Comparison of ENCODE assay signal across 10 cellular contexts in genomic region chr11:119263352-119263940, GRCh38. TPM values are rescaled to one million over a fixed set of nuclear protein-coding genes. Genes with fewer than 3 reads are reported as not detected.
DNase-seq lines count a peak whose midpoint lies in the region; ATAC-seq and TF ChIP-seq lines count a peak whose summit lies in the region.
"Had no signal": no experiment of that assay in that cellular context is flagged by ENCODE, and none has a peak within 500 bp of the region (broad histone marks: within the 10 kb centered on the region; RNA-seq: fewer than 3 reads in every experiment).

No MANE protein-coding gene starts in this region.

- H3K9me3 Mint-ChIP-seq in activated CD8-positive, alpha-beta T cell treated with anti-CD3 and anti-CD28 coated beads for 36 hours = no peaks in the 10 kb centered on the region
- no peaks in the 10 kb centered on the region for H3K9me3 Mint-ChIP-seq in immature natural killer cell

- CTCF ChIA-PET in activated CD8-positive, alpha-beta T cell treated with anti-CD3 and anti-CD28 coated beads for 36 hours (lab: Charles Lee) = interaction anchor here (0.9 to 5.9 kb wide), 16 partner anchors 9 to 95 kb away, joined by 3 to 37 read pairs (median 4); partner anchors contain the start of genes CBL and NLRX1
- CTCF ChIA-PET in A673 (lab: Charles Lee) = interaction anchor here (0.5 kb wide), 1 partner anchor 57 kb away, joined by 5 read pairs; the partner anchor contains the start of gene CBL

- H3K27ac ChIP-seq in urinary bladder (ENCODE audit: low read depth) (peak overlapping the region; percentile 59), A673 (ENCODE audit: low read depth, low read length, poor library complexity, severe bottlenecking) (no peak overlapping the region)

- H3K9me3 ChIP-seq in A673 (ENCODE audit: low read depth, low read length, poor library complexity, severe bottlenecking) = no peaks in the 10 kb centered on the region

- WGBS in urinary bladder = 6% methylated on average over 3 of the region's 3 CpGs

- ATAC-seq in Right ventricle myocardium inferior (peak; percentile 28), HG02623 (IDR thresholded peaks at IDR 0.05; ENCODE audit: unreplicated experiment) (no peak)
- ATAC-seq in activated CD8-positive, alpha-beta T cell treated with anti-CD3 and anti-CD28 coated beads for 36 hours = peak; percentile 19

- H3K27me3 Mint-ChIP-seq in activated CD8-positive, alpha-beta T cell treated with anti-CD3 and anti-CD28 coated beads for 36 hours = no peaks in the 10 kb centered on the region
- H3K27me3 Mint-ChIP-seq in immature natural killer cell (ENCODE audit: low read depth in 3 of 3) = peaks cover 0 to 2% (median 1%) of the 10 kb centered on the region in 3 donors

- no peaks in the 10 kb centered on the region for H3K27me3 ChIP-seq in A673 (replicated peaks; ENCODE audit: insufficient read depth, low read depth, low read length, poor library complexity)

- H3K4me3 Mint-ChIP-seq in activated CD8-positive, alpha-beta T cell treated with anti-CD3 and anti-CD28 coated beads for 36 hours = no peak overlapping the region
- H3K4me3 Mint-ChIP-seq in immature natural killer cell = no peak overlapping the region

- H3K4me1 ChIP-seq in urinary bladder (ENCODE audit: insufficient read depth) (no peaks in the 10 kb centered on the region), A673 (ENCODE audit: insufficient read depth, low read length, poor library complexity, severe bottlenecking) (peaks cover 7% of the 10 kb centered on the region)

- H3K36me3 ChIP-seq in urinary bladder (ENCODE audit: insufficient read depth) = peaks cover 6% of the 10 kb centered on the region
- no peaks in the 10 kb centered on the region for H3K36me3 ChIP-seq in A673 (ENCODE audit: insufficient read depth, low read length, poor library complexity, severe bottlenecking)

- no peak for TF ChIP-seq CTCF in activated CD8-positive, alpha-beta T cell treated with anti-CD3 and anti-CD28 coated beads for 36 hours (IDR thresholded peaks at IDR 0.05)
- no peak for TF ChIP-seq CTCF in A673 (conservative IDR thresholded peaks at IDR 0.05; ENCODE audit: low read depth, low read length)

- BruUV-seq in A673 (replicated peaks; lab: Mats Ljungman, UMichigan) = no TSS peak

- intact Hi-C loops in Right ventricle myocardium inferior (cut with DNase I) = no loop called here
- intact Hi-C loops in cardiac septum (cut with DNase I) = loop anchor here (5.0 kb wide), 2 partner anchors 56 to 59 kb away; partner anchors contain the start of gene CBL
- intact Hi-C loops in activated CD8-positive, alpha-beta T cell treated with anti-CD3 and anti-CD28 coated beads for 36 hours (cut with micrococcal nuclease) = loop anchor here (2.0 kb wide), 1 partner anchor 57 kb away; the partner anchor contains the start of gene CBL
- intact Hi-C loops in A673 (cut with micrococcal nuclease; ENCODE audit: unreplicated experiment) = no loop called here

- POLR2A ChIA-PET in activated CD8-positive, alpha-beta T cell treated with anti-CD3 and anti-CD28 coated beads for 36 hours (lab: Charles Lee) = interaction anchor here (0.6 to 2.0 kb wide), 2 partner anchors 11 to 472 kb away, joined by 3 to 8 read pairs; no protein-coding TSS in a partner anchor
- POLR2A ChIA-PET in A673 (lab: Charles Lee; ENCODE audit: low non-redundant PET) = no interaction called here

- H3K4me3 ChIP-seq in urinary bladder (ENCODE audit: low read depth, low read length) (no peak overlapping the region), A673 (ENCODE audit: low read depth, low read length, poor library complexity, severe bottlenecking) (no peak overlapping the region)

- peaks cover 50% of the 10 kb centered on the region for H3K4me1 Mint-ChIP-seq in activated CD8-positive, alpha-beta T cell treated with anti-CD3 and anti-CD28 coated beads for 36 hours (ENCODE audit: low read depth)
- peaks cover 28 to 47% of the 10 kb centered on the region in 2 donors for H3K4me1 Mint-ChIP-seq in immature natural killer cell

- H3K36me3 Mint-ChIP-seq in activated CD8-positive, alpha-beta T cell treated with anti-CD3 and anti-CD28 coated beads for 36 hours (ENCODE audit: low read depth) = peaks cover 2% of the 10 kb centered on the region
- H3K36me3 Mint-ChIP-seq in immature natural killer cell = no peaks in the 10 kb centered on the region

- DNase-seq in Right ventricle myocardium inferior (ENCODE audit: missing footprints) (no peak), cardiac septum (ENCODE audit: low spot score) (no peak), immature natural killer cell (peak; percentile 10 to 31 (median 24)), NCI-H1105 treated with DMSO at 0.1 percent for 48 hours (lab: John Stamatoyannopoulos, UW) (no peak), A673 (ENCODE audit: low spot score) (no peak)
- DNase-seq in activated CD8-positive, alpha-beta T cell treated with anti-CD3 and anti-CD28 coated beads for 36 hours = no peak
- DNase-seq: NCI-H2107; stimulated activated naive CD8-positive, alpha-beta T cell treated with anti-CD3 and anti-CD28 coated beads, Interleukin-15, Interleukin-2, amounts not matched to agents 100 U/mL and 50 U/mL, for 24 hours had no signal

- no peak overlapping the region for H3K27ac Mint-ChIP-seq in activated CD8-positive, alpha-beta T cell treated with anti-CD3 and anti-CD28 coated beads for 36 hours
- no peak overlapping the region for H3K27ac Mint-ChIP-seq in immature natural killer cell

RNA-seq across cellular contexts. Expression of gene MCAM, which starts 53.5 kb away (rescaled TPM):
- 68.7 TPM for total RNA-seq in Right ventricle myocardium inferior
- total RNA-seq in cardiac septum = 110 TPM
- 1 to 10 TPM; 8.0 to 8.3 TPM for total RNA-seq in activated CD8-positive, alpha-beta T cell treated with anti-CD3 and anti-CD28 coated beads for 36 hours
- polyA plus RNA-seq in immature natural killer cell = not detected
- total RNA-seq in urinary bladder = 154 TPM
- polyA plus RNA-seq in urinary bladder = 451 TPM
- 14.4 and 20.0 TPM in 2 replicates for total RNA-seq in A673 (2021)

RNA-seq across cellular contexts. Expression of gene CBL, which starts 57.3 kb away (rescaled TPM):
- 7.1 TPM for total RNA-seq in Right ventricle myocardium inferior
- total RNA-seq in cardiac septum = 13.4 TPM
- 10 to 100 TPM; 27.0 to 27.5 TPM for total RNA-seq in activated CD8-positive, alpha-beta T cell treated with anti-CD3 and anti-CD28 coated beads for 36 hours
- polyA plus RNA-seq in immature natural killer cell = 1 to 10 TPM; 1.1 to 9.6 (median 5.0) TPM
- total RNA-seq in urinary bladder = 15.5 TPM
- polyA plus RNA-seq in urinary bladder = 8.0 TPM
- total RNA-seq in A673 (2021) = 39.9 and 40.7 TPM in 2 replicates

Comparison
In these comparisons a context has a peak if more than half of its experiments do, and no peak if none do; other contexts are left out.
1. intact Hi-C loops: an anchor here in cardiac septum (5.0 kb wide) and activated CD8-positive, alpha-beta T cell treated with anti-CD3 and anti-CD28 coated beads for 36 hours (2.0 kb wide); none called in Right ventricle myocardium inferior and A673.
2. DNase-seq: peak in immature natural killer cell (3 of 3); none in Right ventricle myocardium inferior (single experiment), cardiac septum (single experiment), activated CD8-positive, alpha-beta T cell treated with anti-CD3 and anti-CD28 coated beads for 36 hours (single experiment), NCI-H1105 treated with DMSO at 0.1 percent for 48 hours (single experiment) and A673 (single experiment).